Comparison of ENCODE assay signal across 16 cellular contexts in the genomic region with DNA sequence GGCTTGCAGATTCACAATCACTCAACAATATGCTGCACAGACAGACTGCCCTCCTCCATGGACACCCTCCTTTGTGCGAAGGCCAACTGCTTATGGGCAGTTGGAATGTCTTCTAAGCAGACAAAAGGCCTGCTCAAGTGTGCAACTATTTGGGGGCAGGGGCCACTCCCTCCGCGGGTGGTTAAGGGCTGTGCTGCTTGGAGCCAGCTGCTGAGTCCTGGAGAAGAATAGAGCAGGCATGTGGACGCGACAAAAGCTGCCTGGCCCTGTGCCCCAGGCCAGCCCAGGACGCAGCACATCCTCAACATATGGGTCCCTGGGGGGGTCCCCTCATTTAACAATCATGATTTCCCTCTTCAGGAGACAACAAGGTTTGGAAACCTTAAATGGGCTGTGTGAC. TPM values are rescaled to one million over a fixed set of nuclear protein-coding genes. Genes with fewer than 3 reads are reported as not detected.
DNase-seq lines count a peak whose midpoint lies in the region; ATAC-seq lines count a peak whose summit lies in the region.
"Had no signal": no experiment of that assay in that cellular context is flagged by ENCODE, and none has a peak within 500 bp of the region (broad histone marks: within the 10 kb centered on the region; RNA-seq: fewer than 3 reads in every experiment).

No MANE protein-coding gene starts in this region.

- CTCF ChIA-PET in activated CD8-positive, alpha-beta memory T cell treated with anti-CD3 and anti-CD28 coated beads, Interleukin-2, amount 10 ng/mL, durations not matched to agents 7 days and 5 days (lab: Charles Lee) = no interaction called here

- H3K27me3 Mint-ChIP-seq in activated CD4-positive, alpha-beta T cell treated with anti-CD3 and anti-CD28 coated beads, Interleukin-2, amount 10 ng/mL, durations not matched to agents 24 days and 14 days = peaks cover 23% of the 10 kb centered on the region
- peaks cover 19% of the 10 kb centered on the region for H3K27me3 Mint-ChIP-seq in T-helper 17 cell
- H3K27me3 Mint-ChIP-seq in naive thymus-derived CD8-positive, alpha-beta T cell = peaks cover 0 to 11% (median 2%) of the 10 kb centered on the region in 5 donors
- H3K27me3 Mint-ChIP-seq in activated CD8-positive, alpha-beta memory T cell treated with anti-CD3 and anti-CD28 coated beads, Interleukin-2, amount 10 ng/mL, durations not matched to agents 7 days and 5 days = peaks cover 31% of the 10 kb centered on the region

- no peaks in the 10 kb centered on the region for H3K9me3 ChIP-seq in T-helper 17 cell (ENCODE audit: control insufficient read depth, low read length, poor library complexity, severe bottlenecking)
- H3K9me3 ChIP-seq: MG63 had no signal

- H3K27ac Mint-ChIP-seq in activated CD4-positive, alpha-beta T cell treated with anti-CD3 and anti-CD28 coated beads, Interleukin-2, amount 10 ng/mL, durations not matched to agents 24 days and 14 days = no peak overlapping the region
- H3K27ac Mint-ChIP-seq in T-helper 17 cell = peak overlapping the region; percentile 65
- H3K27ac Mint-ChIP-seq in naive thymus-derived CD8-positive, alpha-beta T cell = peak overlapping the region in 4 of 10 donors; percentile 3 to 88 (median 82)
- H3K27ac Mint-ChIP-seq in activated CD8-positive, alpha-beta memory T cell treated with anti-CD3 and anti-CD28 coated beads, Interleukin-2, amount 10 ng/mL, durations not matched to agents 7 days and 5 days = no peak overlapping the region
- H3K27ac Mint-ChIP-seq: CD14-positive monocyte had no signal

- intact Hi-C loops in activated CD4-positive, alpha-beta T cell treated with anti-CD3 and anti-CD28 coated beads, Interleukin-2, amount 10 ng/mL, durations not matched to agents 24 days and 14 days (cut with micrococcal nuclease) = loop anchor here (10.0 kb wide), 1 partner anchor 65 kb away; the partner anchor contains the start of gene VSX1

- no peaks in the 10 kb centered on the region for H3K9me3 Mint-ChIP-seq in activated CD4-positive, alpha-beta T cell treated with anti-CD3 and anti-CD28 coated beads, Interleukin-2, amount 10 ng/mL, durations not matched to agents 24 days and 14 days
- no peaks in the 10 kb centered on the region for H3K9me3 Mint-ChIP-seq in naive thymus-derived CD8-positive, alpha-beta T cell
- H3K9me3 Mint-ChIP-seq in activated CD8-positive, alpha-beta memory T cell treated with anti-CD3 and anti-CD28 coated beads, Interleukin-2, amount 10 ng/mL, durations not matched to agents 7 days and 5 days (ENCODE audit: low read depth) = no peaks in the 10 kb centered on the region

- no peak for DNase-seq in activated CD4-positive, alpha-beta T cell treated with anti-CD3 and anti-CD28 coated beads, Interleukin-2, amount 10 ng/mL, durations not matched to agents 24 days and 14 days
- no peak for DNase-seq in activated CD4-positive, alpha-beta T cell treated with anti-CD3 and anti-CD28 coated beads for 48 hours
- DNase-seq in T-helper 17 cell (no peak), NCI-H82 treated with DMSO at 0.1 percent for 48 hours (lab: John Stamatoyannopoulos, UW; ENCODE audit: unreplicated experiment) (no peak), DMS153 (lab: John Stamatoyannopoulos, UW) (no peak)
- DNase-seq in naive thymus-derived CD8-positive, alpha-beta T cell = no peak
- no peak for DNase-seq in activated CD8-positive, alpha-beta memory T cell treated with anti-CD3 and anti-CD28 coated beads, Interleukin-2, amount 10 ng/mL, durations not matched to agents 7 days and 5 days
- DNase-seq: 8988T, H7, MG63, NCI-H1105, NCI-H226, NCI-H526 treated with DMSO at 0.1 percent for 48 hours, SJCRH30 had no signal

- no peaks in the 10 kb centered on the region for H3K36me3 Mint-ChIP-seq in activated CD4-positive, alpha-beta T cell treated with anti-CD3 and anti-CD28 coated beads, Interleukin-2, amount 10 ng/mL, durations not matched to agents 24 days and 14 days (ENCODE audit: low read depth)
- peaks cover 4% of the 10 kb centered on the region for H3K36me3 Mint-ChIP-seq in T-helper 17 cell (ENCODE audit: low read depth)
- no peaks in the 10 kb centered on the region for H3K36me3 Mint-ChIP-seq in naive thymus-derived CD8-positive, alpha-beta T cell
- no peaks in the 10 kb centered on the region for H3K36me3 Mint-ChIP-seq in activated CD8-positive, alpha-beta memory T cell treated with anti-CD3 and anti-CD28 coated beads, Interleukin-2, amount 10 ng/mL, durations not matched to agents 7 days and 5 days
- H3K36me3 Mint-ChIP-seq: CD14-positive monocyte had no signal

- POLR2A ChIA-PET in naive thymus-derived CD8-positive, alpha-beta T cell (lab: Charles Lee) = no interaction called here

- ATAC-seq in T-helper 17 cell (no peak), HG03045 (IDR thresholded peaks at IDR 0.05; ENCODE audit: unreplicated experiment) (no peak)
- no peak for ATAC-seq in naive thymus-derived CD8-positive, alpha-beta T cell
- ATAC-seq in activated CD8-positive, alpha-beta memory T cell treated with anti-CD3 and anti-CD28 coated beads, Interleukin-2, amount 10 ng/mL, durations not matched to agents 7 days and 5 days = no peak

- peaks cover 4% of the 10 kb centered on the region for H3K4me1 Mint-ChIP-seq in activated CD4-positive, alpha-beta T cell treated with anti-CD3 and anti-CD28 coated beads, Interleukin-2, amount 10 ng/mL, durations not matched to agents 24 days and 14 days
- peaks cover 5% of the 10 kb centered on the region for H3K4me1 Mint-ChIP-seq in T-helper 17 cell
- H3K4me1 Mint-ChIP-seq in naive thymus-derived CD8-positive, alpha-beta T cell = peaks cover 4 to 11% (median 7%) of the 10 kb centered on the region in 4 donors
- peaks cover 5% of the 10 kb centered on the region for H3K4me1 Mint-ChIP-seq in activated CD8-positive, alpha-beta memory T cell treated with anti-CD3 and anti-CD28 coated beads, Interleukin-2, amount 10 ng/mL, durations not matched to agents 7 days and 5 days

- H3K4me3 Mint-ChIP-seq in activated CD4-positive, alpha-beta T cell treated with anti-CD3 and anti-CD28 coated beads, Interleukin-2, amount 10 ng/mL, durations not matched to agents 24 days and 14 days = peak overlapping the region; percentile 22
- peak overlapping the region; percentile 52 for H3K4me3 Mint-ChIP-seq in T-helper 17 cell
- peak overlapping the region in 7 of 10 donors; percentile 8 to 60 (median 45) for H3K4me3 Mint-ChIP-seq in naive thymus-derived CD8-positive, alpha-beta T cell
- no peak overlapping the region for H3K4me3 Mint-ChIP-seq in activated CD8-positive, alpha-beta memory T cell treated with anti-CD3 and anti-CD28 coated beads, Interleukin-2, amount 10 ng/mL, durations not matched to agents 7 days and 5 days

RNA-seq across cellular contexts. Expression of gene ENTPD6, which starts 45.5 kb away (rescaled TPM):
- 42.1 and 44.2 TPM in 2 replicates for total RNA-seq in activated CD4-positive, alpha-beta T cell treated with anti-CD3 and anti-CD28 coated beads, Interleukin-2, amount 10 ng/mL, durations not matched to agents 24 days and 14 days
- 10 to 100 TPM; 62.5 to 63.2 TPM for total RNA-seq in T-helper 17 cell
- total RNA-seq in naive thymus-derived CD8-positive, alpha-beta T cell = 100 to 1,000 TPM; 109 to 110 TPM
- polyA plus RNA-seq in naive thymus-derived CD8-positive, alpha-beta T cell = 10 to 100 TPM; 39.9 to 50.5 (median 44.7) TPM
- 10 to 100 TPM; 37.6 to 42.0 TPM for total RNA-seq in activated CD8-positive, alpha-beta memory T cell treated with anti-CD3 and anti-CD28 coated beads, Interleukin-2, amount 10 ng/mL, durations not matched to agents 7 days and 5 days
